ENCODE assay signal across 1 cellular context in the genomic region with DNA sequence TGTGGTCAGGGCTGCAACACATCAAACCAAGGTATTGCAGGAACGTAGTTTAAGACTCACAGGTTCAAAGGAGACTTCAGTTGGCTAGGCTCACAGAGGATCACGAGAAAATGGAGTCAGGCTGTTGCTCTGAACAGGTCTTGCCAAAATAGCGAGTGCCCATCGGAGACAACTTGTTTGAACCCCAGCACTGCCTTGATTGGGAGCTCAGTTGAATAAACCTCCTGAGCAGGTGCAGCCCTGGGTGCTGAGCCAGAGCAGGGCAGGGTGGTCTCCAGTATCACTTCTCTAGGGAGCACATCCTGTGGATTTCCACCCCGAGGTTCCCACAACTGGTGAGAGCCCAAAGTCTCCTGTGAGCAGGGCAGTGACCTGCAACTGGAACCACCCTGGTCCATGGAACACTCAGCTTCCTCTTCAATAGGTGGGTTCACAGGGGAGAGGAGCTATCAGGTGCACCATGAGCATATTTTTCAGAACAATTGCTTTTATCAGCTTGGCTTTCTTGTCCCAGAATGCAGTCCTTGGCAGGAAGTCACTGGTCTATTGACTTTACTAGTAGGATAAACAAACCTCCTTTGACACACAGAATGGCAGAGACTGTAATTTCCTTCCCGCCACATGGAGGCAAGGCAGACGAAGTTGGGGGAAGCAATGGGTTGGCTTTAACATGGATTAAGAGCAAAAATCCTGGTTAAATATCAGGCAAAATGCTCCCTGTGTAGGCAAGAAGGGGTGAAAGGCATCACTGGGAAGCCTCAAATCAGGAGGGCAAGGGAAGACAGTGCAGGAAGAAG.
TF ChIP-seq lines count a peak whose summit lies in the region.

No MANE protein-coding gene starts in this region.

TF ChIP-seq in HepG2, 621 proteins besides CTCF, POLR2A, EP300 and RAD21 (continued from another document and continues in another):
- TF ChIP-seq ATF4 (CRISPR knock-in tag; IDR thresholded peaks at IDR 0.05) (no peak), YY1 (IDR thresholded peaks at IDR 0.05; ENCODE audit: insufficient read depth, insufficient replicate concordance, low read depth, low read length) (no peak), FOXO4 (CRISPR knock-in tag; conservative IDR thresholded peaks at IDR 0.05) (no peak), WIZ (CRISPR knock-in tag; IDR thresholded peaks at IDR 0.05) (no peak; the same call in 1 of the 2 replicates), KDM6A (CRISPR knock-in tag; IDR thresholded peaks at IDR 0.05; ENCODE audit: low read depth) (no peak), ZNF546 (CRISPR knock-in tag; conservative IDR thresholded peaks at IDR 0.05) (no peak), ZNF790 (CRISPR knock-in tag; IDR thresholded peaks at IDR 0.05; ENCODE audit: borderline replicate concordance) (no peak), ZNF775 (CRISPR knock-in tag; IDR thresholded peaks at IDR 0.05; ENCODE audit: borderline replicate concordance) (no peak), MATR3 (CRISPR knock-in tag; IDR thresholded peaks at IDR 0.05) (no peak), MIER3 (CRISPR knock-in tag; IDR thresholded peaks at IDR 0.05; ENCODE audit: borderline replicate concordance) (no peak), NR2F1 (CRISPR knock-in tag; IDR thresholded peaks at IDR 0.05) (no peak), TRIM22 (IDR thresholded peaks at IDR 0.05) (no peak), BCL3 (CRISPR knock-in tag; IDR thresholded peaks at IDR 0.05) (peak; percentile 79; the same call in 1 of the 2 replicates), ZNF318 (CRISPR knock-in tag; IDR thresholded peaks at IDR 0.05) (no peak), ZNF710 (CRISPR knock-in tag; IDR thresholded peaks at IDR 0.05; ENCODE audit: borderline replicate concordance) (no peak; the same call in 1 of the 2 replicates), FOXP1 (IDR thresholded peaks at IDR 0.05) (no peak), FOXP1 (CRISPR knock-in tag; IDR thresholded peaks at IDR 0.05) (peak; percentile 75; the same call in 1 of the 2 replicates), SCMH1 (CRISPR knock-in tag; IDR thresholded peaks at IDR 0.05; ENCODE audit: borderline replicate concordance) (no peak), ZNF567 (CRISPR knock-in tag; IDR thresholded peaks at IDR 0.05; ENCODE audit: borderline replicate concordance) (no peak), ZNF891 (CRISPR knock-in tag; IDR thresholded peaks at IDR 0.05) (no peak), TEAD3 (CRISPR knock-in tag; optimal IDR thresholded peaks at IDR 0.05; ENCODE audit: borderline replicate concordance) (peak; percentile 27), KMT2A (CRISPR knock-in tag; IDR thresholded peaks at IDR 0.05) (no peak), ZNF740 (CRISPR knock-in tag; IDR thresholded peaks at IDR 0.05) (no peak), ZNF207 (IDR thresholded peaks at IDR 0.05; ENCODE audit: borderline replicate concordance) (no peak), THAP7 (CRISPR knock-in tag; IDR thresholded peaks at IDR 0.05) (no peak), MEF2D (CRISPR knock-in tag; IDR thresholded peaks at IDR 0.05) (no peak), ZNF747 (CRISPR knock-in tag; IDR thresholded peaks at IDR 0.05; ENCODE audit: borderline replicate concordance) (no peak), FOXA3 (CRISPR knock-in tag; IDR thresholded peaks at IDR 0.05) (peak; percentile 89)
- TF ChIP-seq, protein P1, sequence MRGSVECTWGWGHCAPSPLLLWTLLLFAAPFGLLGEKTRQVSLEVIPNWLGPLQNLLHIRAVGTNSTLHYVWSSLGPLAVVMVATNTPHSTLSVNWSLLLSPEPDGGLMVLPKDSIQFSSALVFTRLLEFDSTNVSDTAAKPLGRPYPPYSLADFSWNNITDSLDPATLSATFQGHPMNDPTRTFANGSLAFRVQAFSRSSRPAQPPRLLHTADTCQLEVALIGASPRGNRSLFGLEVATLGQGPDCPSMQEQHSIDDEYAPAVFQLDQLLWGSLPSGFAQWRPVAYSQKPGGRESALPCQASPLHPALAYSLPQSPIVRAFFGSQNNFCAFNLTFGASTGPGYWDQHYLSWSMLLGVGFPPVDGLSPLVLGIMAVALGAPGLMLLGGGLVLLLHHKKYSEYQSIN (CRISPR knock-in tag; IDR thresholded peaks at IDR 0.05; ENCODE audit: borderline replicate concordance), result no peak
- TF ChIP-seq, protein P2, sequence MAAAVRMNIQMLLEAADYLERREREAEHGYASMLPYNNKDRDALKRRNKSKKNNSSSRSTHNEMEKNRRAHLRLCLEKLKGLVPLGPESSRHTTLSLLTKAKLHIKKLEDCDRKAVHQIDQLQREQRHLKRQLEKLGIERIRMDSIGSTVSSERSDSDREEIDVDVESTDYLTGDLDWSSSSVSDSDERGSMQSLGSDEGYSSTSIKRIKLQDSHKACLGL (CRISPR knock-in tag; IDR thresholded peaks at IDR 0.05), result no peak
- TF ChIP-seq, protein P3, sequence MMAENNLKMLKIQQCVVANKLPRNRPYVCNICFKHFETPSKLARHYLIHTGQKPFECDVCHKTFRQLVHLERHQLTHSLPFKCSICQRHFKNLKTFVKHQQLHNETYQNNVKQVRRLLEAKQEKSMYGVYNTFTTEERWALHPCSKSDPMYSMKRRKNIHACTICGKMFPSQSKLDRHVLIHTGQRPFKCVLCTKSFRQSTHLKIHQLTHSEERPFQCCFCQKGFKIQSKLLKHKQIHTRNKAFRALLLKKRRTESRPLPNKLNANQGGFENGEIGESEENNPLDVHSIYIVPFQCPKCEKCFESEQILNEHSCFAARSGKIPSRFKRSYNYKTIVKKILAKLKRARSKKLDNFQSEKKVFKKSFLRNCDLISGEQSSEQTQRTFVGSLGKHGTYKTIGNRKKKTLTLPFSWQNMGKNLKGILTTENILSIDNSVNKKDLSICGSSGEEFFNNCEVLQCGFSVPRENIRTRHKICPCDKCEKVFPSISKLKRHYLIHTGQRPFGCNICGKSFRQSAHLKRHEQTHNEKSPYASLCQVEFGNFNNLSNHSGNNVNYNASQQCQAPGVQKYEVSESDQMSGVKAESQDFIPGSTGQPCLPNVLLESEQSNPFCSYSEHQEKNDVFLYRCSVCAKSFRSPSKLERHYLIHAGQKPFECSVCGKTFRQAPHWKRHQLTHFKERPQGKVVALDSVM (CRISPR knock-in tag; IDR thresholded peaks at IDR 0.05), result no peak
- TF ChIP-seq, protein P4, sequence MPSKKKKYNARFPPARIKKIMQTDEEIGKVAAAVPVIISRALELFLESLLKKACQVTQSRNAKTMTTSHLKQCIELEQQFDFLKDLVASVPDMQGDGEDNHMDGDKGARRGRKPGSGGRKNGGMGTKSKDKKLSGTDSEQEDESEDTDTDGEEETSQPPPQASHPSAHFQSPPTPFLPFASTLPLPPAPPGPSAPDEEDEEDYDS (CRISPR knock-in tag; IDR thresholded peaks at IDR 0.05), result 0 out of 2 replicates have a peak, but pooled peaks have one; percentile 25
